9 cellular contexts compared by ENCODE assay signal in the genomic region with DNA sequence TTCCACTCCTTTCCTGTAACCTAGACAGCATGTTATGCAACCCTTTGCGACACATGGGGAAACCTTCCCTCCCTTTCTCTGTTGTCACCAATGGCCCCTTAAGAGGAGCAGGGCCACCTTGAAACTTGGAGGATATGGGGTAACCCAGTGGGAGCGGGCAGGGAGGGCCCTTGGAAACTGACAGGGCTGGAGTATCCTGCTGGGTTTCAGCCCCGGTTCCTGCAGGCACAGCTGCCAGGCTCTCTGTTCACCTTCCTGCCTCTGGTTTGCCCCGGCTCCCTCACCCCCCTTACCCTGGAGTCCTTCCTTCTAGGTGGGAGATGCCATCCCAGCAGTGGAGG. TPM values are rescaled to one million over a fixed set of nuclear protein-coding genes. Genes with fewer than 3 reads are reported as not detected.
DNase-seq lines count a peak whose midpoint lies in the region; ATAC-seq, FAIRE-seq and TF ChIP-seq lines count a peak whose summit lies in the region.
"Had no signal": no experiment of that assay in that cellular context is flagged by ENCODE, and none has a peak within 500 bp of the region (broad histone marks: within the 10 kb centered on the region; RNA-seq: fewer than 3 reads in every experiment).

No MANE protein-coding gene starts in this region.

- CTCF ChIA-PET in A673 (lab: Charles Lee), result no interaction called here
- CTCF ChIA-PET in K562 (lab: Yijun Ruan, JAX; ENCODE audit: low intra/inter-chr PET ratio), result interaction anchor here (0.6 kb wide), 2 partner anchors 32 to 36 kb away, joined by 3 to 7 read pairs; no protein-coding TSS in a partner anchor

- H3K9me3 ChIP-seq in A673 (ENCODE audit: low read depth, low read length, poor library complexity, severe bottlenecking) (no peaks in the 10 kb centered on the region), K562 (replicated peaks; ENCODE audit: control insufficient read depth, insufficient read depth, low read depth, low read length) (no peaks in the 10 kb centered on the region), mucosa of descending colon (no peaks in the 10 kb centered on the region)

- no peaks in the 10 kb centered on the region; the same call in 1 of the 2 replicates for H4K20me1 ChIP-seq in K562 (replicated peaks; ENCODE audit: control insufficient read depth, insufficient read depth, low read length)

- ATAC-seq in K562 (no peak), mucosa of descending colon (no peak), GM19452 (IDR thresholded peaks at IDR 0.05; ENCODE audit: unreplicated experiment) (no peak)

- POLR2A ChIA-PET in A673 (lab: Charles Lee; ENCODE audit: low non-redundant PET) (no interaction called here), K562 (lab: Yijun Ruan, JAX) (interaction anchor here (0.5 to 1.2 kb wide), 3 partner anchors 8 to 47 kb away, joined by 3 to 4 read pairs (median 3); no protein-coding TSS in a partner anchor)

- TF ChIP-seq RAD21 in K562 (CRISPR knock-in tag; conservative IDR thresholded peaks at IDR 0.05 in 1 of 2, IDR thresholded peaks at IDR 0.05 in 1 of 2), result no peak

- no peaks in the 10 kb centered on the region for H3K36me3 Mint-ChIP-seq in IgD-negative memory B cell

- peaks cover 10 to 19% (median 15%) of the 10 kb centered on the region in 3 donors for H3K4me1 Mint-ChIP-seq in IgD-negative memory B cell

- H3K79me2 ChIP-seq in K562 (ENCODE audit: control insufficient read depth, insufficient read depth, low read length), result peaks cover 30% of the 10 kb centered on the region

- in situ Hi-C loops in K562 (cut with MboI), result no loop called here

- H3K36me3 ChIP-seq in A673 (ENCODE audit: insufficient read depth, low read length, poor library complexity, severe bottlenecking), result peaks cover 24% of the 10 kb centered on the region
- peaks cover 54% of the 10 kb centered on the region; the same call in 2 of the 3 replicates for H3K36me3 ChIP-seq in K562 (ENCODE audit: control insufficient read depth, insufficient read depth, low read length)
- H3K36me3 ChIP-seq in mucosa of descending colon (ENCODE audit: low read depth), result peaks cover 6% of the 10 kb centered on the region

- peak overlapping the region; percentile 85 for H3K4me3 ChIP-seq in A673 (ENCODE audit: low read depth, low read length, poor library complexity, severe bottlenecking)
- H3K4me3 ChIP-seq in K562, result peak overlapping the region; percentile 94; the same call in 1 of the 2 replicates
- no peak overlapping the region for H3K4me3 ChIP-seq in mucosa of descending colon

- DNase-seq in A673 (ENCODE audit: low spot score) (no peak), K562 (ENCODE audit: extremely low read depth in 1 of 4, low spot score in 3 of 4) (no peak), mucosa of descending colon (peak in 2 of 3 donors; percentile 58), pons (ENCODE audit: low spot score) (no peak), NCI-H1417 treated with DMSO at 0.1 percent for 48 hours (lab: John Stamatoyannopoulos, UW) (no peak), NCI-H1092 (lab: John Stamatoyannopoulos, UW) (no peak)

- intact Hi-C loops in A673 (cut with micrococcal nuclease; ENCODE audit: unreplicated experiment), result no loop called here
- intact Hi-C loops in K562 (cut with micrococcal nuclease), result no loop called here
- intact Hi-C loops in mucosa of descending colon (cut with DNase I, micrococcal nuclease), result no loop called here

- peak overlapping the region; percentile 95 to 100 (median 99) for H3K27ac Mint-ChIP-seq in IgD-negative memory B cell

- TF ChIP-seq CTCF in A673 (conservative IDR thresholded peaks at IDR 0.05; ENCODE audit: low read depth, low read length), result no peak
- TF ChIP-seq CTCF in K562 (IDR thresholded peaks at IDR 0.05 in 2 of 3, conservative IDR thresholded peaks at IDR 0.05 in 1 of 3; ENCODE audit: insufficient read depth in 2 of 3, low read depth in 1 of 3, low read length in 3 of 3), result no peak
- TF ChIP-seq CTCF in mucosa of descending colon (IDR thresholded peaks at IDR 0.05), result no peak

- no peaks in the 10 kb centered on the region for H3K9me3 Mint-ChIP-seq in IgD-negative memory B cell

- H3K4me3 Mint-ChIP-seq in IgD-negative memory B cell, result peak overlapping the region; percentile 66 to 99 (median 85)

- peak overlapping the region; percentile 95 for H3K4me2 ChIP-seq in K562 (ENCODE audit: insufficient read depth, low read length)

- TF ChIP-seq EP300 in K562 (IDR thresholded peaks at IDR 0.05; ENCODE audit: low read length), result no peak

- H3K27me3 Mint-ChIP-seq in IgD-negative memory B cell, result no peaks in the 10 kb centered on the region

- H3K4me1 ChIP-seq in A673 (ENCODE audit: insufficient read depth, low read length, poor library complexity, severe bottlenecking) (peaks cover 15% of the 10 kb centered on the region), K562 (replicated peaks in 1 of 2; ENCODE audit: control insufficient read depth in 2 of 2, insufficient read depth in 2 of 2, low read length in 2 of 2) (peaks cover 10 to 66% of the 10 kb centered on the region in 2 experiments; a peak in 4 of 5 replicates), mucosa of descending colon (ENCODE audit: low read depth) (peaks cover 28% of the 10 kb centered on the region)

- no peak for TF ChIP-seq POLR2A in K562 (conservative IDR thresholded peaks at IDR 0.05)

- H3K27me3 ChIP-seq in A673 (replicated peaks; ENCODE audit: insufficient read depth, low read depth, low read length, poor library complexity) (no peaks in the 10 kb centered on the region), K562 (ENCODE audit: control insufficient read depth in 2 of 2, insufficient read depth in 2 of 2, low read length in 2 of 2) (no peaks in the 10 kb centered on the region)

- no peak for FAIRE-seq in K562 (lab: Jason Lieb, UNC)

- H3K27ac ChIP-seq in A673 (ENCODE audit: low read depth, low read length, poor library complexity, severe bottlenecking) (peak overlapping the region; percentile 94), K562 (ENCODE audit: extremely low read depth, low read depth, low read length) (peak overlapping the region; percentile 61; the same call in 2 of the 3 replicates)

- no TSS peak for BruUV-seq in A673 (replicated peaks; lab: Mats Ljungman, UMichigan)
- TSS peak; percentile 29 for BruUV-seq in K562 (replicated peaks; lab: Mats Ljungman, UMichigan)

- H3K9me1 ChIP-seq in K562 (ENCODE audit: control insufficient read depth, insufficient read depth, low read length), result no peaks in the 10 kb centered on the region

- peak overlapping the region; percentile 92 to 94; a peak in 3 of 4 replicates for H3K9ac ChIP-seq in K562 (ENCODE audit: insufficient read depth in 1 of 2, low read depth in 2 of 2, low read length in 2 of 2)

- no peak overlapping the region for H2AFZ ChIP-seq in K562 (ENCODE audit: low read depth, low read length)

- 84% methylated on average over 3 of the region's 4 CpGs for WGBS in K562 (ENCODE audit: insufficient coverage, low coverage, missing lambda C conversion rate)

RNA-seq across cellular contexts. Expression of a gene that starts 1.5 kb away (rescaled TPM):
- total RNA-seq in A673 (2021), result 206 and 221 TPM in 2 replicates
- 185 TPM for polyA plus RNA-seq in IgD-negative memory B cell
- 9.0 and 17.1 TPM in 2 replicates for total RNA-seq in K562 (2011; cell fraction: chromatin; rRNA removed; ENCODE audit: low replicate concordance)
- 29.9 and 32.4 TPM in 2 replicates for total RNA-seq in K562 (2011; cell fraction: nucleolus; rRNA removed)
- 24.6 and 37.6 TPM in 2 replicates for total RNA-seq in K562 (2011; cell fraction: nucleoplasm; rRNA removed)
- 252 and 268 TPM in 2 replicates for total RNA-seq in K562 (2014; rRNA removed)
- total RNA-seq in K562 (2014; rRNA removed; fragmentation: Illumina TruSeq; extraction: Trizol), result 73.0 and 93.8 TPM in 2 replicates
- 200 and 204 TPM in 2 replicates for total RNA-seq in K562 (2015; rRNA removed; fragmentation: Illumina TruSeq; extraction: Trizol)
- 124 and 154 TPM in 2 replicates for total RNA-seq in K562 (2021)
- polyA plus RNA-seq in K562 (2011; rRNA removed), result 224 and 254 TPM in 2 replicates
- 384 and 485 TPM in 2 replicates for polyA plus RNA-seq in K562 (2011; cell fraction: cytosol; rRNA removed)
- 86.4 and 132 TPM in 2 replicates for polyA plus RNA-seq in K562 (2011; cell fraction: nucleus; rRNA removed)
- polyA plus RNA-seq in K562 (2012), result 288 and 343 TPM in 2 replicates
- polyA plus RNA-seq in K562 (2014; fragmentation: Illumina TruSeq; extraction: Trizol), result 209 and 212 TPM in 2 replicates
- 10 to 100 TPM; 40.8 to 64.2 TPM for polyA plus RNA-seq in K562 (2014; fragmentation: Nextera tagmentation; extraction: Ambion mirVana)
- polyA plus RNA-seq in K562 (2014; rRNA removed), result 327 and 356 TPM in 2 replicates
- polyA minus RNA-seq in K562 (2011; rRNA and poly(A)+ RNA removed), result 63.6 and 63.9 TPM in 2 replicates
- 41.2 and 61.9 TPM in 2 replicates for polyA minus RNA-seq in K562 (2011; cell fraction: cytosol; rRNA and poly(A)+ RNA removed)
- 10.1 and 14.3 TPM in 2 replicates for polyA minus RNA-seq in K562 (2011; cell fraction: nucleus; rRNA and poly(A)+ RNA removed)
- total RNA-seq in mucosa of descending colon, result 100 to 1,000 TPM; 159 to 512 (median 353) TPM

RNA-seq across cellular contexts. Expression of a gene that starts 2.0 kb away (rescaled TPM):
- total RNA-seq in A673 (2021), result 254 and 270 TPM in 2 replicates
- 560 TPM for polyA plus RNA-seq in IgD-negative memory B cell
- 18.1 and 37.2 TPM in 2 replicates for total RNA-seq in K562 (2011; cell fraction: chromatin; rRNA removed; ENCODE audit: low replicate concordance)
- 57.9 and 58.8 TPM in 2 replicates for total RNA-seq in K562 (2011; cell fraction: nucleolus; rRNA removed)
- 45.5 and 47.9 TPM in 2 replicates for total RNA-seq in K562 (2011; cell fraction: nucleoplasm; rRNA removed)
- 391 and 444 TPM in 2 replicates for total RNA-seq in K562 (2014; rRNA removed)
- 126 and 162 TPM in 2 replicates for total RNA-seq in K562 (2014; rRNA removed; fragmentation: Illumina TruSeq; extraction: Trizol)
- 283 and 300 TPM in 2 replicates for total RNA-seq in K562 (2015; rRNA removed; fragmentation: Illumina TruSeq; extraction: Trizol)
- total RNA-seq in K562 (2021), result 274 and 296 TPM in 2 replicates
- polyA plus RNA-seq in K562 (2011; rRNA removed), result 242 and 243 TPM in 2 replicates
- polyA plus RNA-seq in K562 (2011; cell fraction: cytosol; rRNA removed), result 309 and 352 TPM in 2 replicates
- 114 and 135 TPM in 2 replicates for polyA plus RNA-seq in K562 (2011; cell fraction: nucleus; rRNA removed)
- polyA plus RNA-seq in K562 (2012), result 219 and 519 TPM in 2 replicates
- polyA plus RNA-seq in K562 (2014; fragmentation: Illumina TruSeq; extraction: Trizol), result 266 and 297 TPM in 2 replicates
- polyA plus RNA-seq in K562 (2014; fragmentation: Nextera tagmentation; extraction: Ambion mirVana), result 100 to 1,000 TPM; 358 to 423 TPM
- polyA plus RNA-seq in K562 (2014; rRNA removed), result 377 and 449 TPM in 2 replicates
- 48.4 and 49.7 TPM in 2 replicates for polyA minus RNA-seq in K562 (2011; rRNA and poly(A)+ RNA removed)
- polyA minus RNA-seq in K562 (2011; cell fraction: cytosol; rRNA and poly(A)+ RNA removed), result 63.0 and 85.5 TPM in 2 replicates
- 25.0 and 38.7 TPM in 2 replicates for polyA minus RNA-seq in K562 (2011; cell fraction: nucleus; rRNA and poly(A)+ RNA removed)
- total RNA-seq in mucosa of descending colon, result 100 to 1,000 TPM in 1 of 3 donors, 10 to 100 TPM in 2; 48.5 to 122 (median 63.5) TPM

RNA-seq across cellular contexts. Expression of a gene that starts 14.1 kb away (rescaled TPM):
- total RNA-seq in A673 (2021) (56.2 and 63.8 TPM in 2 replicates), K562 (2014; rRNA removed) (89.2 and 89.7 TPM in 2 replicates), K562 (2014; rRNA removed; fragmentation: Illumina TruSeq; extraction: Trizol) (13.8 and 17.3 TPM in 2 replicates), K562 (2015; rRNA removed; fragmentation: Illumina TruSeq; extraction: Trizol) (30.3 and 31.4 TPM in 2 replicates), K562 (2021) (76.5 and 84.1 TPM in 2 replicates), mucosa of descending colon (100 to 1,000 TPM; 126 to 204 (median 183) TPM)
- polyA plus RNA-seq in IgD-negative memory B cell (11.2 TPM), K562 (2011; rRNA removed) (23.7 and 35.6 TPM in 2 replicates), K562 (2014; fragmentation: Illumina TruSeq; extraction: Trizol) (15.3 and 27.6 TPM in 2 replicates), K562 (2014; fragmentation: Nextera tagmentation; extraction: Ambion mirVana) (1 to 10 TPM in 1 of 2 experiments, under 1 TPM in 1; 0.27 to 1.0 TPM), K562 (2014; rRNA removed) (69.0 and 75.5 TPM in 2 replicates)
- 59.5 and 126 TPM in 2 replicates for total RNA-seq in K562 (2011; cell fraction: chromatin; rRNA removed; ENCODE audit: low replicate concordance)
- total RNA-seq in K562 (2011; cell fraction: nucleolus; rRNA removed), result 77.2 and 79.9 TPM in 2 replicates
- 58.7 and 66.9 TPM in 2 replicates for total RNA-seq in K562 (2011; cell fraction: nucleoplasm; rRNA removed)
- 35.4 and 60.9 TPM in 2 replicates for polyA plus RNA-seq in K562 (2011; cell fraction: cytosol; rRNA removed)
- polyA plus RNA-seq in K562 (2011; cell fraction: nucleus; rRNA removed), result 37.9 and 54.0 TPM in 2 replicates
- 31.8 and 58.2 TPM in 2 replicates for polyA plus RNA-seq in K562 (2012)
- 12.5 and 13.5 TPM in 2 replicates for polyA minus RNA-seq in K562 (2011; rRNA and poly(A)+ RNA removed)
- 20.4 and 30.5 TPM in 2 replicates for polyA minus RNA-seq in K562 (2011; cell fraction: cytosol; rRNA and poly(A)+ RNA removed)
- 20.6 and 21.5 TPM in 2 replicates for polyA minus RNA-seq in K562 (2011; cell fraction: nucleus; rRNA and poly(A)+ RNA removed)

RNA-seq across cellular contexts. Expression of a gene that starts 19.2 kb away (rescaled TPM):
- total RNA-seq in A673 (2021) (1.4 TPM in 1 of 2 replicates, not detected in the other), K562 (2014; rRNA removed) (8.5 TPM in 2 replicates), K562 (2014; rRNA removed; fragmentation: Illumina TruSeq; extraction: Trizol) (1.2 and 1.6 TPM in 2 replicates), K562 (2015; rRNA removed; fragmentation: Illumina TruSeq; extraction: Trizol) (3.8 and 4.1 TPM in 2 replicates), K562 (2021) (5.1 and 5.4 TPM in 2 replicates), mucosa of descending colon (not detected)
- polyA plus RNA-seq in IgD-negative memory B cell (not detected), K562 (2011; rRNA removed) (0.86 and 1.2 TPM in 2 replicates), K562 (2014; fragmentation: Illumina TruSeq; extraction: Trizol) (3.5 and 4.3 TPM in 2 replicates), K562 (2014; fragmentation: Nextera tagmentation; extraction: Ambion mirVana) (1 to 10 TPM; 1.3 to 2.2 TPM), K562 (2014; rRNA removed) (5.3 and 8.3 TPM in 2 replicates)
- 3.6 TPM in 1 of 2 replicates, not detected in the other for total RNA-seq in K562 (2011; cell fraction: chromatin; rRNA removed; ENCODE audit: low replicate concordance)
- 1.5 and 2.8 TPM in 2 replicates for total RNA-seq in K562 (2011; cell fraction: nucleolus; rRNA removed)
- 0.59 and 0.99 TPM in 2 replicates for total RNA-seq in K562 (2011; cell fraction: nucleoplasm; rRNA removed)
- 2.9 and 3.2 TPM in 2 replicates for polyA plus RNA-seq in K562 (2011; cell fraction: cytosol; rRNA removed)
- 1.5 and 2.0 TPM in 2 replicates for polyA plus RNA-seq in K562 (2011; cell fraction: nucleus; rRNA removed)
- 4.4 and 4.7 TPM in 2 replicates for polyA plus RNA-seq in K562 (2012)
- 0.32 TPM in 1 of 2 replicates, not detected in the other for polyA minus RNA-seq in K562 (2011; rRNA and poly(A)+ RNA removed)
- not detected in 2 replicates for polyA minus RNA-seq in K562 (2011; cell fraction: cytosol; rRNA and poly(A)+ RNA removed)
- not detected in 2 replicates for polyA minus RNA-seq in K562 (2011; cell fraction: nucleus; rRNA and poly(A)+ RNA removed)
- total RNA-seq: mononuclear cell had no signal

RNA-seq across cellular contexts. Expression of a gene that starts 20.6 kb away (rescaled TPM):
- total RNA-seq in A673 (2021) (0.47 and 0.76 TPM in 2 replicates), K562 (2014; rRNA removed) (15.2 and 16.1 TPM in 2 replicates), K562 (2014; rRNA removed; fragmentation: Illumina TruSeq; extraction: Trizol) (2.7 and 4.7 TPM in 2 replicates), K562 (2015; rRNA removed; fragmentation: Illumina TruSeq; extraction: Trizol) (10.3 and 12.1 TPM in 2 replicates), K562 (2021) (11.9 and 13.0 TPM in 2 replicates), mucosa of descending colon (10 to 100 TPM; 13.4 to 32.5 (median 28.8) TPM)
- polyA plus RNA-seq in IgD-negative memory B cell (33.0 TPM), K562 (2011; rRNA removed) (5.2 and 10.7 TPM in 2 replicates), K562 (2014; fragmentation: Illumina TruSeq; extraction: Trizol) (7.9 and 13.4 TPM in 2 replicates), K562 (2014; fragmentation: Nextera tagmentation; extraction: Ambion mirVana) (1 to 10 TPM in 1 of 2 experiments, under 1 TPM in 1; 0.13 to 1.7 TPM), K562 (2014; rRNA removed) (16.3 and 18.1 TPM in 2 replicates)
- total RNA-seq in K562 (2011; cell fraction: chromatin; rRNA removed; ENCODE audit: low replicate concordance), result 6.1 and 13.7 TPM in 2 replicates
- total RNA-seq in K562 (2011; cell fraction: nucleolus; rRNA removed), result 8.7 and 12.0 TPM in 2 replicates
- total RNA-seq in K562 (2011; cell fraction: nucleoplasm; rRNA removed), result 7.3 and 11.5 TPM in 2 replicates
- polyA plus RNA-seq in K562 (2011; cell fraction: cytosol; rRNA removed), result 10.3 and 16.8 TPM in 2 replicates
- polyA plus RNA-seq in K562 (2011; cell fraction: nucleus; rRNA removed), result 13.5 and 14.6 TPM in 2 replicates
- 10.6 and 21.0 TPM in 2 replicates for polyA plus RNA-seq in K562 (2012)
- 1.2 and 1.5 TPM in 2 replicates for polyA minus RNA-seq in K562 (2011; rRNA and poly(A)+ RNA removed)
- 2.2 and 7.0 TPM in 2 replicates for polyA minus RNA-seq in K562 (2011; cell fraction: cytosol; rRNA and poly(A)+ RNA removed)
- 2.2 and 5.9 TPM in 2 replicates for polyA minus RNA-seq in K562 (2011; cell fraction: nucleus; rRNA and poly(A)+ RNA removed)

Comparison
In these comparisons a context has a peak if more than half of its experiments do, and no peak if none do; other contexts are left out.
1. DNase-seq: peak in mucosa of descending colon (2 of 3); none in A673 (single experiment), K562 (0 of 4), pons (single experiment), NCI-H1417 treated with DMSO at 0.1 percent for 48 hours (single experiment) and NCI-H1092 (single experiment).